21 cellular contexts compared by ENCODE assay signal in the genomic region with DNA sequence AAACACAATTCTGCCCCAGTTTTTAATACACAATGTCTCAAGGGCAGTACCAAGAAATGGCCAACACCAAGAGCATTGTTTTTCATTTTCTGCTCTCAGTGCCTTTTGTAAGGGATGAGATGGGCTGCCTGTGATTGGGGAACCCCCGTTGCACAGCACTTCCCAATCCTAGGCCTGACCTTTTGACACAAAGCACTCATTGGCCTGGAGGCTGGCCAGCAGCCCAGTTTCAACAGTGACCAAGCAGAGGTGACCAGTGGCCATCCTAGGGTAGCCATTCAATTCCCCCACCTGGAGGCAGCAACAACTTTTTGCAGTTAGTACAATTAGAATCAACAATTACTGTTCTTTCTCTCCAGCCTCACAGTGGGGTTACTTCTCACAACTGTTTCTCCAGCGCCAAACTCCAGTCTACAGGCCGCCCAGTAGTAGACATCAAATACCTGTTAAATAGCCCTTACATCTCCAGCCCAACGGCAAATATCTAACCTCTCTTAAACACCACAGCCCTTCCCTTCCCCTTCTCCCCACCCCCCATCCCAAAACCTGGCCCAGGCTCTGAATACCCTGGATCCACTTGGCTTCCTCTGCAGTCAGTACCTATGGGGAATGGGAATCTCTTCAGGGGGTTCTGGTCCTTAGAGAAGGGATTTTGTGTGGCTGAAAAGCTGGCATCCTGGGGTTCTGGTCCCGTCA. TPM values are rescaled to one million over a fixed set of nuclear protein-coding genes. Genes with fewer than 3 reads are reported as not detected.
"Had no signal": no experiment of that assay in that cellular context is flagged by ENCODE, and none has a peak within 500 bp of the region (broad histone marks: within the 10 kb centered on the region; RNA-seq: fewer than 3 reads in every experiment).

No MANE protein-coding gene starts in this region.

- ATAC-seq: activated CD8-positive, alpha-beta T cell treated with anti-CD3 and anti-CD28 coated beads, Interleukin-2, amount 10 ng/mL, durations not matched to agents 7 days and 5 days; left cardiac atrium had no signal

- H3K9me3 ChIP-seq: gastrocnemius medialis, tibial nerve, uterus had no signal

- H3K27ac ChIP-seq: epithelial cell of prostate, gastrocnemius medialis, heart right ventricle, tibial nerve, uterus had no signal

- H3K36me3 ChIP-seq: gastrocnemius medialis, heart right ventricle, tibial nerve, uterus had no signal

- DNase-seq: activated CD4-positive, alpha-beta T cell treated with anti-CD3 and anti-CD28 coated beads, Interleukin-2, amount 10 ng/mL, durations not matched to agents 24 days and 14 days; activated CD4-positive, CD25-positive, alpha-beta regulatory T cell; activated CD8-positive, alpha-beta memory T cell treated with anti-CD3 and anti-CD28 coated beads, Interleukin-2, amount 50 U/mL, for 48 hours; activated CD8-positive, alpha-beta T cell treated with anti-CD3 and anti-CD28 coated beads, Interleukin-2, amount 10 ng/mL, durations not matched to agents 7 days and 5 days; activated naive CD4-positive, alpha-beta T cell; activated naive CD8-positive, alpha-beta T cell treated with anti-CD3 and anti-CD28 coated beads, Interleukin-2, amount 10 ng/mL, durations not matched to agents 7 days and 5 days; cerebellar nuclear complex; effector memory CD4-positive, alpha-beta T cell; gastrocnemius medialis; heart right ventricle; left cardiac atrium; naive B cell; stimulated activated naive CD4-positive, alpha-beta T cell; uterus had no signal

- H3K4me1 ChIP-seq: uterus had no signal

- H3K27me3 ChIP-seq: gastrocnemius medialis, uterus had no signal

- H3K4me3 ChIP-seq: gastrocnemius medialis, heart right ventricle, lung, tibial nerve, uterus had no signal

RNA-seq across cellular contexts. Expression of a gene that starts 8.9 kb away (rescaled TPM):
- total RNA-seq: activated CD4-positive, alpha-beta T cell treated with anti-CD3 and anti-CD28 coated beads, Interleukin-2, amount 10 ng/mL, durations not matched to agents 24 days and 14 days had no signal

RNA-seq across cellular contexts. Expression of a gene that starts 37.3 kb away (rescaled TPM):
- total RNA-seq: activated CD4-positive, alpha-beta T cell treated with anti-CD3 and anti-CD28 coated beads, Interleukin-2, amount 10 ng/mL, durations not matched to agents 24 days and 14 days; activated CD8-positive, alpha-beta T cell treated with anti-CD3 and anti-CD28 coated beads, Interleukin-2, amount 10 ng/mL, durations not matched to agents 7 days and 5 days; activated naive CD8-positive, alpha-beta T cell treated with anti-CD3 and anti-CD28 coated beads, Interleukin-2, amount 10 ng/mL, durations not matched to agents 7 days and 5 days; fibroblast of lung; left cardiac atrium; lung; mononuclear cell; renal cortical epithelial cell; subcutaneous adipose tissue; uterus had no signal
- polyA plus RNA-seq: fibroblast of lung, heart right ventricle, lung had no signal
